8 cellular contexts compared by ENCODE assay signal in genomic region chr3:42701371-42702065, GRCh38. TPM values are rescaled to one million over a fixed set of nuclear protein-coding genes. Genes with fewer than 3 reads are reported as not detected.
DNase-seq lines count a peak whose midpoint lies in the region; ATAC-seq, FAIRE-seq and TF ChIP-seq lines count a peak whose summit lies in the region.

No MANE protein-coding gene starts in this region.

- no peak overlapping the region for H3K9ac ChIP-seq in H1 (replicated peaks in 1 of 4; ENCODE audit: extremely low read depth in 1 of 4, low read depth in 3 of 4, low read length in 3 of 4)

- H4K5ac ChIP-seq in H1 (ENCODE audit: insufficient read length, low read depth, low read length), result no peak overlapping the region

- H2BK12ac ChIP-seq in H1 (ENCODE audit: low read depth, low read length), result no peak overlapping the region

- H3K79me1 ChIP-seq in H1 (ENCODE audit: low read depth, low read length), result no peaks in the 10 kb centered on the region

- H3K4me2 ChIP-seq in H1 (ENCODE audit: insufficient read depth in 1 of 2, low read depth in 2 of 2, low read length in 2 of 2), result no peak overlapping the region; a peak in 1 of 4 replicates

- peaks cover 0 to 12% (median 0%) of the 10 kb centered on the region in 4 experiments; a peak in 3 of 7 replicates for H3K4me1 ChIP-seq in H1 (replicated peaks in 1 of 4; ENCODE audit: control insufficient read depth in 3 of 4, insufficient read depth in 4 of 4, low read length in 3 of 4)

- H3K79me2 ChIP-seq in H1 (ENCODE audit: control insufficient read depth in 1 of 2, insufficient read depth in 2 of 2, low read length in 2 of 2), result no peaks in the 10 kb centered on the region

- H3K9me3 ChIP-seq in H1 (ENCODE audit: insufficient read depth in 2 of 2, low read depth in 1 of 2, low read length in 1 of 2), result no peaks in the 10 kb centered on the region

- no peak overlapping the region for H2AFZ ChIP-seq in H1 (ENCODE audit: low read length)

- peak; percentile 63 for DNase-seq in Calu3
- peak; percentile 43 for DNase-seq in MV-4-11 (lab: John Stamatoyannopoulos, UW)
- peak; percentile 75 for DNase-seq in activated CD4-positive, alpha-beta memory T cell treated with anti-CD3 and anti-CD28 coated beads for 36 hours
- peak; percentile 31 to 92 for DNase-seq in H1 (ENCODE audit: low read depth in 1 of 2, low spot score in 2 of 2)
- peak; percentile 36 for DNase-seq in mucosa of gallbladder (ENCODE audit: low spot score)
- DNase-seq in stimulated activated effector memory CD8-positive, alpha-beta T cell treated with anti-CD3 and anti-CD28 coated beads, Interleukin-12 subunit alpha, Interleukin-12 subunit beta, amount 100 ng/mL, for 72 hours (ENCODE audit: low spot score in 2 of 2), result peak; percentile 64 to 78
- no peak for DNase-seq in amniotic stem cell (lab: John Stamatoyannopoulos, UW)

- no peak overlapping the region for H2BK15ac ChIP-seq in H1 (ENCODE audit: low read length)

- no peaks in the 10 kb centered on the region for H3K36me3 Mint-ChIP-seq in Calu3 (ENCODE audit: insufficient read depth, unreplicated experiment)
- H3K36me3 Mint-ChIP-seq in activated CD4-positive, alpha-beta memory T cell treated with anti-CD3 and anti-CD28 coated beads for 36 hours, result no peaks in the 10 kb centered on the region
- no peaks in the 10 kb centered on the region for H3K36me3 Mint-ChIP-seq in stimulated activated effector memory CD8-positive, alpha-beta T cell treated with anti-CD3 and anti-CD28 coated beads, Interleukin-12 subunit alpha, Interleukin-12 subunit beta, amount 100 ng/mL, for 72 hours

- no peak overlapping the region for H3K23ac ChIP-seq in H1 (ENCODE audit: insufficient read length)

- CTCF ChIA-PET in Calu3 (lab: Charles Lee) (no interaction called here), H1 (lab: Charles Lee; ENCODE audit: partially characterized antibody) (interaction anchor here (0.8 to 4.4 kb wide), 10 partner anchors 10 to 129 kb away, joined by 3 to 27 read pairs (median 6); partner anchors contain the start of gene KLHL40)
- CTCF ChIA-PET in activated CD4-positive, alpha-beta memory T cell treated with anti-CD3 and anti-CD28 coated beads for 36 hours (lab: Charles Lee), result interaction anchor here (0.9 kb wide), 1 partner anchor 154 kb away, joined by 3 read pairs; no protein-coding TSS in a partner anchor

- H3K27ac Mint-ChIP-seq in Calu3 (ENCODE audit: unreplicated experiment), result no peak overlapping the region
- H3K27ac Mint-ChIP-seq in activated CD4-positive, alpha-beta memory T cell treated with anti-CD3 and anti-CD28 coated beads for 36 hours, result peak overlapping the region; percentile 34
- no peak overlapping the region for H3K27ac Mint-ChIP-seq in stimulated activated effector memory CD8-positive, alpha-beta T cell treated with anti-CD3 and anti-CD28 coated beads, Interleukin-12 subunit alpha, Interleukin-12 subunit beta, amount 100 ng/mL, for 72 hours

- no peak overlapping the region; the same call in 1 of the 2 replicates for H3K18ac ChIP-seq in H1 (ENCODE audit: extremely low read depth, low read length)

- H3K4me3 ChIP-seq in H1 (ENCODE audit: extremely low read depth in 1 of 4, insufficient read depth in 2 of 4, low read depth in 3 of 4, low read length in 4 of 4), result no peak overlapping the region

- H3K56ac ChIP-seq in H1 (replicated peaks; ENCODE audit: insufficient read length, low read depth, low read length), result no peak overlapping the region

- H4K20me1 ChIP-seq in H1 (replicated peaks in 1 of 2; ENCODE audit: control insufficient read depth in 1 of 2, insufficient read depth in 2 of 2, low read length in 2 of 2), result peaks cover 0 to 2% of the 10 kb centered on the region in 2 experiments

- FAIRE-seq in H1 (lab: Jason Lieb, UNC), result no peak

- no peak overlapping the region for H2BK20ac ChIP-seq in H1 (ENCODE audit: low read length)

- POLR2A ChIA-PET in activated CD4-positive, alpha-beta memory T cell treated with anti-CD3 and anti-CD28 coated beads for 36 hours (lab: Charles Lee), result interaction anchor here (0.6 kb wide), 1 partner anchor 36 kb away, joined by 3 read pairs; no protein-coding TSS in a partner anchor
- POLR2A ChIA-PET in H1 (lab: Charles Lee; ENCODE audit: partially characterized antibody), result no interaction called here

- no peak for TF ChIP-seq POLR2A in H1 (IDR thresholded peaks at IDR 0.05; ENCODE audit: control extremely low read depth in 1 of 2, low read depth in 2 of 2, low read length in 2 of 2)

- no peak overlapping the region for H2BK120ac ChIP-seq in H1 (replicated peaks; ENCODE audit: low read depth, low read length)

- no peak overlapping the region for H3K4ac ChIP-seq in H1 (replicated peaks; ENCODE audit: insufficient read length, low read depth, low read length)

- WGBS in H1 (ENCODE audit: extremely low coverage in 1 of 2, insufficient coverage in 1 of 2, insufficient read length in 1 of 2, insufficient replicate concordance in 2 of 2, low coverage in 1 of 2, low lambda C conversion rate in 2 of 2, missing lambda C conversion rate in 1 of 2), 2 experiments, result 56% methylated on average over 13 of the region's 15 CpGs; no CpG with 5 or more reads in 1 of the 2 experiments

- peaks cover 2% of the 10 kb centered on the region; the same call in 1 of the 2 replicates for H3K23me2 ChIP-seq in H1 (ENCODE audit: low read depth, low read length)

- BruUV-seq in Calu3 (replicated peaks; lab: Mats Ljungman, UMichigan), result no TSS peak

- peak; percentile 74 for ATAC-seq in stimulated activated effector memory CD8-positive, alpha-beta T cell treated with anti-CD3 and anti-CD28 coated beads, Interleukin-12 subunit alpha, Interleukin-12 subunit beta, amount 100 ng/mL, for 72 hours
- ATAC-seq in GM21515 (IDR thresholded peaks at IDR 0.05; ENCODE audit: unreplicated experiment), result no peak

- H4K91ac ChIP-seq in H1 (replicated peaks; ENCODE audit: insufficient read length, low read length), result no peak overlapping the region

- no peak for TF ChIP-seq CTCF in Calu3 (IDR thresholded peaks at IDR 0.05; ENCODE audit: unreplicated experiment)
- TF ChIP-seq CTCF in H1 (IDR thresholded peaks at IDR 0.05; ENCODE audit: control extremely low read depth in 1 of 3, insufficient read depth in 1 of 3, low read depth in 1 of 3, low read length in 3 of 3), result no peak

- intact Hi-C loops in Calu3 (cut with micrococcal nuclease; ENCODE audit: unreplicated experiment), result no loop called here
- intact Hi-C loops in activated CD4-positive, alpha-beta memory T cell treated with anti-CD3 and anti-CD28 coated beads for 36 hours (cut with micrococcal nuclease), result no loop called here

- no peaks in the 10 kb centered on the region for H3K4me1 Mint-ChIP-seq in Calu3 (ENCODE audit: low read depth, unreplicated experiment)
- H3K4me1 Mint-ChIP-seq in activated CD4-positive, alpha-beta memory T cell treated with anti-CD3 and anti-CD28 coated beads for 36 hours (ENCODE audit: low read depth), result peaks cover 6% of the 10 kb centered on the region
- H3K4me1 Mint-ChIP-seq in stimulated activated effector memory CD8-positive, alpha-beta T cell treated with anti-CD3 and anti-CD28 coated beads, Interleukin-12 subunit alpha, Interleukin-12 subunit beta, amount 100 ng/mL, for 72 hours, result peaks cover 28% of the 10 kb centered on the region

- H3K27ac ChIP-seq in H1 (ENCODE audit: low read depth, low read length), result no peak overlapping the region

- no peak for TF ChIP-seq EP300 in H1 (IDR thresholded peaks at IDR 0.05; ENCODE audit: borderline replicate concordance in 1 of 2, low read depth in 2 of 2, low read length in 2 of 2)

- H3K9me3 Mint-ChIP-seq in Calu3 (ENCODE audit: low read depth, unreplicated experiment), result no peaks in the 10 kb centered on the region
- no peaks in the 10 kb centered on the region for H3K9me3 Mint-ChIP-seq in activated CD4-positive, alpha-beta memory T cell treated with anti-CD3 and anti-CD28 coated beads for 36 hours
- H3K9me3 Mint-ChIP-seq in stimulated activated effector memory CD8-positive, alpha-beta T cell treated with anti-CD3 and anti-CD28 coated beads, Interleukin-12 subunit alpha, Interleukin-12 subunit beta, amount 100 ng/mL, for 72 hours, result no peaks in the 10 kb centered on the region

- peak in 1 of 2 experiments; percentile 2; a peak in 1 of 4 replicates for TF ChIP-seq RAD21 in H1 (IDR thresholded peaks at IDR 0.05 in 1 of 2, conservative IDR thresholded peaks at IDR 0.05 in 1 of 2; ENCODE audit: low read depth in 2 of 2, low read length in 2 of 2)

- H3K27me3 ChIP-seq in H1 (replicated peaks in 1 of 4; ENCODE audit: control insufficient read depth in 3 of 4, extremely low read depth in 1 of 4, insufficient read depth in 3 of 4, low read length in 3 of 4), result no peaks in the 10 kb centered on the region

- no peak overlapping the region for H3K4me3 Mint-ChIP-seq in Calu3 (ENCODE audit: low read depth, unreplicated experiment)
- H3K4me3 Mint-ChIP-seq in activated CD4-positive, alpha-beta memory T cell treated with anti-CD3 and anti-CD28 coated beads for 36 hours, result no peak overlapping the region
- no peak overlapping the region for H3K4me3 Mint-ChIP-seq in stimulated activated effector memory CD8-positive, alpha-beta T cell treated with anti-CD3 and anti-CD28 coated beads, Interleukin-12 subunit alpha, Interleukin-12 subunit beta, amount 100 ng/mL, for 72 hours

- H2AK5ac ChIP-seq in H1 (ENCODE audit: low read depth, low read length), result no peak overlapping the region

- no peak overlapping the region for H2BK5ac ChIP-seq in H1 (ENCODE audit: low read depth, low read length)

- no peak overlapping the region for H3K14ac ChIP-seq in H1 (ENCODE audit: insufficient read length)

- peaks cover 64% of the 10 kb centered on the region for H3K27me3 Mint-ChIP-seq in Calu3 (ENCODE audit: unreplicated experiment)
- no peaks in the 10 kb centered on the region for H3K27me3 Mint-ChIP-seq in activated CD4-positive, alpha-beta memory T cell treated with anti-CD3 and anti-CD28 coated beads for 36 hours

- H4K8ac ChIP-seq in H1 (ENCODE audit: extremely low read depth, insufficient read depth, low read length), result no peak overlapping the region

- no peaks in the 10 kb centered on the region for H3K36me3 ChIP-seq in H1 (ENCODE audit: control insufficient read depth in 2 of 4, insufficient read depth in 4 of 4, low read length in 3 of 4)

RNA-seq across cellular contexts. Expression of gene HHATL, which starts 1.1 kb away (rescaled TPM):
- total RNA-seq in Calu3 (2022), result not detected in 2 replicates
- not detected for total RNA-seq in activated CD4-positive, alpha-beta memory T cell treated with anti-CD3 and anti-CD28 coated beads for 36 hours
- not detected in 2 replicates for total RNA-seq in H1 (2021; fragmentation: NEBNext Ultra II Directional; extraction: Animal tissue kit (Norgen Biotek cat#: 25700))
- 0.16 and 0.18 TPM in 2 replicates for polyA plus RNA-seq in H1 (2011; rRNA removed)
- polyA plus RNA-seq in H1 (2011; cell fraction: cytosol; rRNA removed), result 0.45 TPM
- 1.0 TPM for polyA plus RNA-seq in H1 (2011; cell fraction: nucleus; rRNA removed)
- 0.11 to 0.64 TPM (median 0.47 TPM) in 3 of 4 replicates, not detected in the other for polyA plus RNA-seq in H1 (2012, experiment 1 of 2)
- not detected for polyA plus RNA-seq in H1 (2012, experiment 2 of 2)
- 0.08 TPM for polyA plus RNA-seq in H1 (2013, experiment 1 of 2)
- 0.24 TPM for polyA plus RNA-seq in H1 (2013, experiment 2 of 2)
- 0.50 TPM in 1 of 2 replicates, not detected in the other for polyA minus RNA-seq in H1 (2011; rRNA and poly(A)+ RNA removed)
- not detected for polyA minus RNA-seq in H1 (2011; cell fraction: cytosol; rRNA and poly(A)+ RNA removed)
- not detected for polyA minus RNA-seq in H1 (2011; cell fraction: nucleus; rRNA and poly(A)+ RNA removed)
- total RNA-seq in mucosa of gallbladder, result 0.35 TPM

RNA-seq across cellular contexts. Expression of gene KLHL40, which starts 16.2 kb away (rescaled TPM):
- not detected in 2 replicates for total RNA-seq in Calu3 (2022)
- total RNA-seq in activated CD4-positive, alpha-beta memory T cell treated with anti-CD3 and anti-CD28 coated beads for 36 hours, result not detected
- not detected in 2 replicates for total RNA-seq in H1 (2021; fragmentation: NEBNext Ultra II Directional; extraction: Animal tissue kit (Norgen Biotek cat#: 25700))
- 0.02 TPM in 1 of 2 replicates, not detected in the other for polyA plus RNA-seq in H1 (2011; rRNA removed)
- not detected for polyA plus RNA-seq in H1 (2011; cell fraction: cytosol; rRNA removed)
- polyA plus RNA-seq in H1 (2011; cell fraction: nucleus; rRNA removed), result not detected
- polyA plus RNA-seq in H1 (2012, experiment 1 of 2), result not detected in 4 replicates
- polyA plus RNA-seq in H1 (2012, experiment 2 of 2), result not detected
- polyA plus RNA-seq in H1 (2013, experiment 1 of 2), result not detected
- not detected for polyA plus RNA-seq in H1 (2013, experiment 2 of 2)
- not detected in 2 replicates for polyA minus RNA-seq in H1 (2011; rRNA and poly(A)+ RNA removed)
- not detected for polyA minus RNA-seq in H1 (2011; cell fraction: cytosol; rRNA and poly(A)+ RNA removed)
- not detected for polyA minus RNA-seq in H1 (2011; cell fraction: nucleus; rRNA and poly(A)+ RNA removed)
- total RNA-seq in mucosa of gallbladder, result not detected

RNA-seq across cellular contexts. Expression of gene ZBTB47, which starts 48.0 kb away (rescaled TPM):
- total RNA-seq in Calu3 (2022) (6.0 and 7.2 TPM in 2 replicates), mucosa of gallbladder (41.2 TPM)
- 1 to 10 TPM; 1.0 to 1.1 TPM for total RNA-seq in activated CD4-positive, alpha-beta memory T cell treated with anti-CD3 and anti-CD28 coated beads for 36 hours
- 4.0 and 4.1 TPM in 2 replicates for total RNA-seq in H1 (2021; fragmentation: NEBNext Ultra II Directional; extraction: Animal tissue kit (Norgen Biotek cat#: 25700))
- polyA plus RNA-seq in H1 (2011; rRNA removed), result 2.8 and 3.7 TPM in 2 replicates
- polyA plus RNA-seq in H1 (2011; cell fraction: cytosol; rRNA removed), result 3.4 TPM
- polyA plus RNA-seq in H1 (2011; cell fraction: nucleus; rRNA removed), result 6.1 TPM
- 1.8 to 3.5 TPM (median 2.6 TPM) in 4 replicates for polyA plus RNA-seq in H1 (2012, experiment 1 of 2)
- polyA plus RNA-seq in H1 (2012, experiment 2 of 2), result 1.3 TPM
- 1.3 TPM for polyA plus RNA-seq in H1 (2013, experiment 1 of 2)
- 1.3 TPM for polyA plus RNA-seq in H1 (2013, experiment 2 of 2)
- polyA minus RNA-seq in H1 (2011; rRNA and poly(A)+ RNA removed), result 3.6 and 5.6 TPM in 2 replicates
- 2.4 TPM for polyA minus RNA-seq in H1 (2011; cell fraction: cytosol; rRNA and poly(A)+ RNA removed)
- polyA minus RNA-seq in H1 (2011; cell fraction: nucleus; rRNA and poly(A)+ RNA removed), result 6.8 TPM
